In the genomic region with DNA sequence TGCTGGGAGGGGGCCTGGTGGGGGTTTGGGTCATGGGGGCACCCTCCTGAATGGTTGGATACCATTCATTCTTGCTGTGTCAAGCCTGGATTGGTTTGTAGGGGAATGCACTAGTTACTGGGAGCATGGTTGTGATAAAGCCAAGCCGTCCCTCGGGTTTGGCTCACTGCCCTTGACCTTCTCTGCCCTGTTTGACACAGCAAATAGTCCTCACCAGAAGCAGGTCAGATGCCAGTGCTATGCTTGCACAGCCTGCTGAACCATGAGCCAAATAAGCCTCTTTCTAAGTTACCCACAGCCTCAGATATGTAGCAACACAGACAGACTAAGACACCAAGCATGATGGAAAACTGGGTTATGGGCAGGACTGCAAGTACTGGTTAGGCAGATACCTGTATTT, we compare ENCODE assay signal across 21 cellular contexts. TPM values are rescaled to one million over a fixed set of nuclear protein-coding genes. Genes with fewer than 3 reads are reported as not detected.
DNase-seq lines count a peak whose midpoint lies in the region; ATAC-seq and TF ChIP-seq lines count a peak whose summit lies in the region.
"Had no signal": no experiment of that assay in that cellular context is flagged by ENCODE, and none has a peak within 500 bp of the region (broad histone marks: within the 10 kb centered on the region; RNA-seq: fewer than 3 reads in every experiment).

No MANE protein-coding gene starts in this region.

- no peak overlapping the region for H3K4ac ChIP-seq in trophoblast cell (ENCODE audit: low read depth, low read length)

- intact Hi-C loops in left ventricle myocardium superior (cut with micrococcal nuclease), result no loop called here
- intact Hi-C loops in left ventricle myocardium inferior (cut with micrococcal nuclease), result no loop called here
- intact Hi-C loops in A673 (cut with micrococcal nuclease; ENCODE audit: unreplicated experiment), result no loop called here

- no peaks in the 10 kb centered on the region for H4K20me1 ChIP-seq in Karpas-422 (ENCODE audit: insufficient read depth, low read depth, low read length)

- no TSS peak for BruUV-seq in A673 (replicated peaks; lab: Mats Ljungman, UMichigan)

- H3K27me3 ChIP-seq in left ventricle myocardium inferior (ENCODE audit: low read depth) (no peaks in the 10 kb centered on the region), liver (ENCODE audit: control insufficient read depth in 4 of 4, insufficient read depth in 4 of 4, low read length in 3 of 4) (no peaks in the 10 kb centered on the region), trophoblast cell (ENCODE audit: insufficient read depth, low read length) (no peaks in the 10 kb centered on the region), A673 (replicated peaks; ENCODE audit: insufficient read depth, low read depth, low read length, poor library complexity) (no peaks in the 10 kb centered on the region), Karpas-422 (ENCODE audit: low read length) (no peaks in the 10 kb centered on the region)

- no peak overlapping the region for H3K18ac ChIP-seq in trophoblast cell (ENCODE audit: low read length)

- H3K27me3 Mint-ChIP-seq in endothelial cell (ENCODE audit: unreplicated experiment), result no peaks in the 10 kb centered on the region
- H3K27me3 Mint-ChIP-seq: CD4-positive, alpha-beta memory T cell had no signal

- peak in 1 of 2 donors; percentile 54 for TF ChIP-seq RAD21 in liver (IDR thresholded peaks at IDR 0.05)

- no peak for DNase-seq in left ventricle myocardium superior
- DNase-seq in left ventricle myocardium inferior, result no peak
- DNase-seq in endothelial cell (ENCODE audit: low spot score), result no peak
- no peak for DNase-seq in trophoblast cell
- DNase-seq in A673 (ENCODE audit: low spot score), result no peak
- DNase-seq in NCI-H1092 treated with DMSO at 0.1 percent for 48 hours (lab: John Stamatoyannopoulos, UW), result no peak
- no peak for DNase-seq in Karpas-422
- DNase-seq: 8988T; C1 segment of cervical spinal cord; Calu3; CD4-positive, alpha-beta memory T cell; COR-L47; DMS53; DMS79 treated with DMSO at 0.1 percent for 48 hours; GF-D8; GM23248; H7; HCEC 1CT had no signal

- no peak overlapping the region for H3K4me3 ChIP-seq in left ventricle myocardium inferior
- no peak overlapping the region for H3K4me3 ChIP-seq in liver (ENCODE audit: low read depth in 1 of 3, low read length in 3 of 3)
- H3K4me3 ChIP-seq in trophoblast cell (ENCODE audit: low read depth, low read length), result no peak overlapping the region
- H3K4me3 ChIP-seq in A673 (ENCODE audit: low read depth, low read length, poor library complexity, severe bottlenecking), result no peak overlapping the region
- no peak overlapping the region for H3K4me3 ChIP-seq in Karpas-422 (ENCODE audit: low read length)
- H3K4me3 ChIP-seq: A549, GM23248 had no signal

- 36% methylated on average over 2 of the region's 2 CpGs for WGBS in liver
- no CpG with 5 or more reads among the region's 2 CpGs for WGBS in trophoblast cell (ENCODE audit: extremely low coverage, insufficient coverage, insufficient read length)

- no peak overlapping the region for H3K27ac Mint-ChIP-seq in endothelial cell (ENCODE audit: unreplicated experiment)
- H3K27ac Mint-ChIP-seq: CD4-positive, alpha-beta memory T cell had no signal

- H2BK12ac ChIP-seq in trophoblast cell (ENCODE audit: low read length), result no peak overlapping the region

- H3K79me2 ChIP-seq in trophoblast cell (ENCODE audit: control insufficient read depth, insufficient read depth, low read length, poor library complexity) (no peaks in the 10 kb centered on the region), Karpas-422 (ENCODE audit: low read length) (no peaks in the 10 kb centered on the region)

- no peaks in the 10 kb centered on the region for H3K79me1 ChIP-seq in trophoblast cell (ENCODE audit: low read length)

- H4K12ac ChIP-seq in trophoblast cell (ENCODE audit: low read depth, low read length), result no peak overlapping the region

- H2BK120ac ChIP-seq in trophoblast cell (ENCODE audit: insufficient read depth, low read length, poor library complexity), result no peak overlapping the region

- no peak overlapping the region for H2AK5ac ChIP-seq in trophoblast cell (ENCODE audit: low read length)

- H3K9me3 Mint-ChIP-seq in endothelial cell (ENCODE audit: unreplicated experiment), result no peaks in the 10 kb centered on the region

- ATAC-seq in left ventricle myocardium superior, result peak; percentile 46
- ATAC-seq: A549 had no signal

- CTCF ChIA-PET in A673 (lab: Charles Lee), result no interaction called here

- no peak overlapping the region for H3K23ac ChIP-seq in trophoblast cell (ENCODE audit: low read length)

- H3K4me3 Mint-ChIP-seq in endothelial cell (ENCODE audit: unreplicated experiment), result peak overlapping the region; percentile 70
- H3K4me3 Mint-ChIP-seq: CD4-positive, alpha-beta memory T cell had no signal

- TF ChIP-seq CTCF in left ventricle myocardium inferior (IDR thresholded peaks at IDR 0.05; ENCODE audit: borderline replicate concordance) (no peak), endothelial cell (IDR thresholded peaks at IDR 0.05; ENCODE audit: unreplicated experiment) (no peak), liver (IDR thresholded peaks at IDR 0.05; ENCODE audit: low read depth, low read length, missing input control) (no peak), A673 (conservative IDR thresholded peaks at IDR 0.05; ENCODE audit: low read depth, low read length) (no peak)

- H3K36me3 ChIP-seq in left ventricle myocardium inferior (peaks cover 58% of the 10 kb centered on the region), liver (ENCODE audit: control insufficient read depth in 4 of 4, insufficient read depth in 3 of 4, low read depth in 1 of 4, low read length in 3 of 4) (peaks cover 5 to 51% (median 30%) of the 10 kb centered on the region in 4 donors), trophoblast cell (ENCODE audit: control insufficient read depth in 1 of 2, insufficient read depth in 2 of 2, low read length in 2 of 2) (peaks cover 49 to 66% of the 10 kb centered on the region in 2 experiments), A673 (ENCODE audit: insufficient read depth, low read length, poor library complexity, severe bottlenecking) (peaks cover 32% of the 10 kb centered on the region), Karpas-422 (ENCODE audit: insufficient read depth, low read length) (peaks cover 44% of the 10 kb centered on the region)

- H3K9me2 ChIP-seq in Karpas-422 (replicated peaks; ENCODE audit: insufficient read depth, low read length), result no peaks in the 10 kb centered on the region

- H3K27ac ChIP-seq in left ventricle myocardium inferior (replicated peaks) (no peak overlapping the region), liver (ENCODE audit: low read depth in 1 of 2, low read length in 2 of 2) (no peak overlapping the region), trophoblast cell (ENCODE audit: low read depth, low read length) (no peak overlapping the region), A673 (ENCODE audit: low read depth, low read length, poor library complexity, severe bottlenecking) (no peak overlapping the region), Karpas-422 (ENCODE audit: low read length) (no peak overlapping the region)
- H3K27ac ChIP-seq: A549, GM23248 had no signal

- H3K9ac ChIP-seq in liver (ENCODE audit: low read depth in 1 of 2, low read length in 2 of 2), result no peak overlapping the region
- H3K9ac ChIP-seq in trophoblast cell (ENCODE audit: low read length), result peak overlapping the region; percentile 47
- no peak overlapping the region for H3K9ac ChIP-seq in Karpas-422 (ENCODE audit: low read length)
- H3K9ac ChIP-seq: GM23248 had no signal

- H3K14ac ChIP-seq in trophoblast cell (ENCODE audit: low read length), result no peak overlapping the region

- H4K91ac ChIP-seq in trophoblast cell (ENCODE audit: low read depth, low read length), result no peak overlapping the region

- peaks cover 79% of the 10 kb centered on the region for H3K36me3 Mint-ChIP-seq in endothelial cell (ENCODE audit: low read depth, unreplicated experiment)

- H3K4me2 ChIP-seq in trophoblast cell (ENCODE audit: low read length) (no peak overlapping the region), Karpas-422 (ENCODE audit: low read depth, low read length, poor library complexity, severe bottlenecking) (no peak overlapping the region)
- H3K4me2 ChIP-seq: A549 had no signal

- no peak overlapping the region for H4K8ac ChIP-seq in trophoblast cell (ENCODE audit: low read depth, low read length)

- H3K4me1 ChIP-seq in left ventricle myocardium inferior, result peaks cover 14% of the 10 kb centered on the region
- peaks cover 3 to 14% (median 10%) of the 10 kb centered on the region in 4 donors for H3K4me1 ChIP-seq in liver (ENCODE audit: control insufficient read depth in 4 of 4, insufficient read depth in 4 of 4, low read length in 3 of 4)
- no peaks in the 10 kb centered on the region for H3K4me1 ChIP-seq in trophoblast cell (ENCODE audit: control insufficient read depth in 1 of 2, insufficient read depth in 2 of 2, low read length in 2 of 2)
- no peaks in the 10 kb centered on the region for H3K4me1 ChIP-seq in A673 (ENCODE audit: insufficient read depth, low read length, poor library complexity, severe bottlenecking)
- no peaks in the 10 kb centered on the region for H3K4me1 ChIP-seq in Karpas-422 (ENCODE audit: low read length)
- H3K4me1 ChIP-seq: A549 had no signal

- peaks cover 25% of the 10 kb centered on the region for H3K9me3 ChIP-seq in left ventricle myocardium inferior (replicated peaks)
- H3K9me3 ChIP-seq in liver (ENCODE audit: control insufficient read depth in 4 of 4, low read length in 3 of 4), result peaks cover under 1 to 18% (median 15%) of the 10 kb centered on the region in 4 donors
- peaks cover 29% of the 10 kb centered on the region for H3K9me3 ChIP-seq in trophoblast cell (ENCODE audit: insufficient read depth, low read depth, low read length)
- peaks cover 20% of the 10 kb centered on the region for H3K9me3 ChIP-seq in A673 (ENCODE audit: low read depth, low read length, poor library complexity, severe bottlenecking)
- peaks cover 19% of the 10 kb centered on the region for H3K9me3 ChIP-seq in Karpas-422 (ENCODE audit: low read length)

- no peaks in the 10 kb centered on the region for H3K4me1 Mint-ChIP-seq in endothelial cell (ENCODE audit: unreplicated experiment)
- H3K4me1 Mint-ChIP-seq: CD4-positive, alpha-beta memory T cell had no signal

- POLR2A ChIA-PET in A673 (lab: Charles Lee; ENCODE audit: low non-redundant PET), result no interaction called here

- no peak overlapping the region for H2BK5ac ChIP-seq in trophoblast cell (ENCODE audit: low read depth, low read length, poor library complexity)

- H2AFZ ChIP-seq in trophoblast cell (ENCODE audit: insufficient read depth, low read length, poor library complexity), result no peak overlapping the region
- H2AFZ ChIP-seq in Karpas-422 (ENCODE audit: low read length), result no peak overlapping the region
- H2AFZ ChIP-seq: GM23248 had no signal

RNA-seq across cellular contexts. Expression of gene ZNF778, which starts 14.6 kb away (rescaled TPM):
- total RNA-seq in left ventricle myocardium superior, result 8.1 TPM
- total RNA-seq in left ventricle myocardium inferior, result 8.7 TPM
- 35.5 TPM for total RNA-seq in endothelial cell (ENCODE audit: unreplicated experiment)
- total RNA-seq in liver, result 1 to 10 TPM; 6.6 to 9.2 TPM
- 1 to 10 TPM in 1 of 2 donors, under 1 TPM in 1; 0.75 to 1.8 TPM for polyA plus RNA-seq in liver
- polyA plus RNA-seq in trophoblast cell (2013), result 11.2 and 13.0 TPM in 2 replicates
- 11.8 and 14.0 TPM in 2 replicates for total RNA-seq in A673 (2021)
- 2.7 and 2.8 TPM in 2 replicates for total RNA-seq in Karpas-422 (2014; rRNA removed; shearing (Covaris generic); ENCODE audit: low replicate concordance)

RNA-seq across cellular contexts. Expression of gene SLC22A31, which starts 31.8 kb away (rescaled TPM):
- not detected for total RNA-seq in left ventricle myocardium superior
- total RNA-seq in left ventricle myocardium inferior, result not detected
- 0.54 TPM for total RNA-seq in endothelial cell (ENCODE audit: unreplicated experiment)
- total RNA-seq in liver, result under 1 TPM in 1 of 2 donors, not detected in 1; 0.50 TPM
- under 1 TPM; 0.15 to 0.48 TPM for polyA plus RNA-seq in liver
- polyA plus RNA-seq in trophoblast cell (2013), result 2.1 and 2.2 TPM in 2 replicates
- 0.47 and 1.0 TPM in 2 replicates for total RNA-seq in A673 (2021)
- not detected in 2 replicates for total RNA-seq in Karpas-422 (2014; rRNA removed; shearing (Covaris generic); ENCODE audit: low replicate concordance)
- total RNA-seq: Daoy, GM23248 had no signal
- polyA plus RNA-seq: GM23248 had no signal
